In genomic region chr12:111255261-111255660, GRCh38 we compare ENCODE assay signal across 8 cellular contexts.
"Had no signal": no experiment of that assay in that cellular context is flagged by ENCODE, and none has a peak within 500 bp of the region (broad histone marks: within the 10 kb centered on the region; RNA-seq: fewer than 3 reads in every experiment).

No MANE protein-coding gene starts in this region.

- FAIRE-seq: G401.6, GM12878, GM12891, GM12892, GM18507, GM19239 had no signal

- H3K4me3 ChIP-seq: GM12878 had no signal

- DNase-seq: GDM1, GF-D8 had no signal

- ATAC-seq: GM12878 had no signal
